ENCODE assay signal across 11 cellular contexts in genomic region chr5:57117601-57118000, GRCh38. TPM values are rescaled to one million over a fixed set of nuclear protein-coding genes. Genes with fewer than 3 reads are reported as not detected.
A peak's percentile ranks its signal among the peaks of the same experiment; 100 is the strongest.
DNase-seq lines count a peak whose midpoint lies in the region; ATAC-seq and TF ChIP-seq lines count a peak whose summit lies in the region.
"Had no signal": no experiment of that assay in that cellular context is flagged by ENCODE, and none has a peak within 500 bp of the region (broad histone marks: within the 10 kb centered on the region; RNA-seq: fewer than 3 reads in every experiment).

No MANE protein-coding gene starts in this region.

- peaks cover 0 to 5% (median under 1%) of the 10 kb centered on the region in 8 donors for H3K9me3 ChIP-seq in spleen

- TF ChIP-seq CTCF in spleen (IDR thresholded peaks at IDR 0.05 in 8 of 11, conservative IDR thresholded peaks at IDR 0.05 in 3 of 11) = no peak

- WGBS in spleen, 5 donors = 43 to 61% (median 55%) methylated on average over 1 of the region's 1 CpG

- CTCF ChIA-PET in activated naive CD4-positive, alpha-beta T cell treated with anti-CD3 and anti-CD28 coated beads for 36 hours (lab: Charles Lee) = no interaction called here

- ATAC-seq in HG03432 (IDR thresholded peaks at IDR 0.05; ENCODE audit: unreplicated experiment) = peak; percentile 53
- ATAC-seq in HG03139 (IDR thresholded peaks at IDR 0.05; ENCODE audit: unreplicated experiment) = no peak
- ATAC-seq in HG02610 (IDR thresholded peaks at IDR 0.05; ENCODE audit: unreplicated experiment) = no peak

- DNase-seq in activated CD4-positive, CD25-positive, alpha-beta regulatory T cell treated with anti-CD3 and anti-CD28 coated beads, Interleukin-2, amount 50 U/mL, for 72 hours = peak; percentile 34
- DNase-seq in activated naive CD4-positive, alpha-beta T cell treated with anti-CD3 and anti-CD28 coated beads for 36 hours = peak; percentile 67
- DNase-seq in stimulated activated CD4-positive, alpha-beta T cell treated with anti-CD3 and anti-CD28 coated beads, TNF-alpha, amount 100 ng/mL, for 1 hour (ENCODE audit: low read depth in 3 of 3, low spot score in 1 of 3) = peak in 2 of 3 donors; percentile 41 to 51
- DNase-seq in middle frontal gyrus (ENCODE audit: extremely low spot score, low spot score) (no peak), spleen (no peak)
- DNase-seq: Calu3, NCI-H1092 treated with DMSO at 0.1 percent for 48 hours had no signal

- intact Hi-C loops in activated naive CD4-positive, alpha-beta T cell treated with anti-CD3 and anti-CD28 coated beads for 36 hours (cut with micrococcal nuclease) = no loop called here
- intact Hi-C loops in spleen (cut with DNase I; ENCODE audit: low total_unique reads) = no loop called here

- no peak overlapping the region for H3K4me3 ChIP-seq in spleen
- H3K4me3 ChIP-seq: SK-N-MC had no signal

- no peaks in the 10 kb centered on the region for H3K27me3 Mint-ChIP-seq in activated naive CD4-positive, alpha-beta T cell treated with anti-CD3 and anti-CD28 coated beads for 36 hours (ENCODE audit: low read depth)

- peaks cover 9% of the 10 kb centered on the region for H3K4me1 Mint-ChIP-seq in activated naive CD4-positive, alpha-beta T cell treated with anti-CD3 and anti-CD28 coated beads for 36 hours (ENCODE audit: low read depth)

- no peaks in the 10 kb centered on the region for H3K36me3 ChIP-seq in spleen

- peaks cover 1% of the 10 kb centered on the region for H3K9me3 Mint-ChIP-seq in activated naive CD4-positive, alpha-beta T cell treated with anti-CD3 and anti-CD28 coated beads for 36 hours

- H3K27ac Mint-ChIP-seq in activated naive CD4-positive, alpha-beta T cell treated with anti-CD3 and anti-CD28 coated beads for 36 hours = peak overlapping the region; percentile 10

- no peaks in the 10 kb centered on the region for H3K27me3 ChIP-seq in spleen (replicated peaks in 1 of 7)

- H3K4me3 Mint-ChIP-seq in activated naive CD4-positive, alpha-beta T cell treated with anti-CD3 and anti-CD28 coated beads for 36 hours = no peak overlapping the region

- no peaks in the 10 kb centered on the region for H3K36me3 Mint-ChIP-seq in activated naive CD4-positive, alpha-beta T cell treated with anti-CD3 and anti-CD28 coated beads for 36 hours (ENCODE audit: low read depth)

- TF ChIP-seq POLR2A in spleen (IDR thresholded peaks at IDR 0.05) = no peak

- no peak overlapping the region for H3K27ac ChIP-seq in spleen
- H3K27ac ChIP-seq: SK-N-MC had no signal

- H3K4me1 ChIP-seq in spleen = no peaks in the 10 kb centered on the region

RNA-seq across cellular contexts. Expression of gene GPBP1, which starts 56.3 kb away (rescaled TPM):
- 10 to 100 TPM; 91.5 to 91.9 TPM for total RNA-seq in activated naive CD4-positive, alpha-beta T cell treated with anti-CD3 and anti-CD28 coated beads for 36 hours
- total RNA-seq in spleen = 100 to 1,000 TPM in 2 of 7 donors, 10 to 100 TPM in 5; 81.9 to 118 (median 88.7) TPM
- polyA plus RNA-seq in spleen = 10 to 100 TPM; 58.0 to 77.7 (median 75.7) TPM

Comparison
In these comparisons a context has a peak if more than half of its experiments do, and no peak if none do; other contexts are left out.
1. DNase-seq: peak in activated CD4-positive, CD25-positive, alpha-beta regulatory T cell treated with anti-CD3 and anti-CD28 coated beads, Interleukin-2, amount 50 U/mL, for 72 hours (single experiment), activated naive CD4-positive, alpha-beta T cell treated with anti-CD3 and anti-CD28 coated beads for 36 hours (single experiment) and stimulated activated CD4-positive, alpha-beta T cell treated with anti-CD3 and anti-CD28 coated beads, TNF-alpha, amount 100 ng/mL, for 1 hour (2 of 3); none in middle frontal gyrus (single experiment) and spleen (single experiment).